In genomic region chr5:115586525-115587146, GRCh38 we compare ENCODE assay signal across 8 cellular contexts. TPM values are rescaled to one million over a fixed set of nuclear protein-coding genes. Genes with fewer than 3 reads are reported as not detected.
DNase-seq lines count a peak whose midpoint lies in the region; ATAC-seq and TF ChIP-seq lines count a peak whose summit lies in the region.

No MANE protein-coding gene starts in this region.

- CTCF ChIA-PET in SK-N-SH (lab: Yijun Ruan, JAX) = interaction anchor here (0.6 to 1.0 kb wide), 7 partner anchors 9 to 290 kb away, joined by 3 to 5 read pairs (median 4); partner anchors contain the start of gene CCDC112

- H3K4me1 ChIP-seq in SK-N-SH (ENCODE audit: control insufficient read depth in 1 of 2, insufficient read depth in 2 of 2, low read depth in 1 of 2, low read length in 1 of 2) (0 out of 4 replicates have a peak, but pooled peaks cover 0 to 7% of the 10 kb centered on the region in 2 experiments), thyroid gland (no peaks in the 10 kb centered on the region)

- H4K20me1 ChIP-seq in SK-N-SH (ENCODE audit: insufficient read depth) = no peaks in the 10 kb centered on the region

- peak; percentile 46 for DNase-seq in EL
- peak; percentile 10 for DNase-seq in HuH-7 (ENCODE audit: low spot score)
- peak; percentile 26 for DNase-seq in SK-N-SH
- DNase-seq in glutamatergic neuron = no peak
- DNase-seq in thyroid gland = no peak
- no peak for DNase-seq in stimulated activated CD4-positive, alpha-beta T cell treated with anti-CD3 and anti-CD28 coated beads, Interleukin-4, amount 100 ng/mL, for 24 hours

- H3K27me3 ChIP-seq in SK-N-SH (ENCODE audit: insufficient read depth) = no peaks in the 10 kb centered on the region
- no peaks in the 10 kb centered on the region for H3K27me3 ChIP-seq in thyroid gland

- POLR2A ChIA-PET in SK-N-SH (lab: Yijun Ruan, JAX) = no interaction called here

- H3K4me1 Mint-ChIP-seq in glutamatergic neuron (ENCODE audit: low read depth, unreplicated experiment) = no peaks in the 10 kb centered on the region

- no peak for TF ChIP-seq EP300 in SK-N-SH (IDR thresholded peaks at IDR 0.05; ENCODE audit: borderline replicate concordance in 1 of 2, low read depth in 1 of 2, low read length in 1 of 2)

- intact Hi-C loops in thyroid gland (cut with DNase I) = loop anchor here (5.0 kb wide), 1 partner anchor 279 kb away; no protein-coding TSS in a partner anchor

- H3K79me2 ChIP-seq in SK-N-SH (ENCODE audit: insufficient read depth) = no peaks in the 10 kb centered on the region; the same call in 1 of the 2 replicates

- no peak overlapping the region for H2AFZ ChIP-seq in SK-N-SH (ENCODE audit: low read depth)

- no peak overlapping the region for H3K27ac Mint-ChIP-seq in glutamatergic neuron (ENCODE audit: unreplicated experiment)

- peak; percentile 76 for TF ChIP-seq CTCF in SK-N-SH (IDR thresholded peaks at IDR 0.05)
- TF ChIP-seq CTCF in glutamatergic neuron (IDR thresholded peaks at IDR 0.05; ENCODE audit: partially characterized antibody, unreplicated experiment) = peak; percentile 77
- peak in 5 of 6 experiments; percentile 38 to 63 (median 50) for TF ChIP-seq CTCF in thyroid gland (IDR thresholded peaks at IDR 0.05)

- TF ChIP-seq RAD21 in SK-N-SH (IDR thresholded peaks at IDR 0.05; ENCODE audit: low read length) = peak; percentile 79

- H3K9me2 ChIP-seq in SK-N-SH = no peaks in the 10 kb centered on the region

- no peak overlapping the region for H3K4me3 Mint-ChIP-seq in glutamatergic neuron (ENCODE audit: unreplicated experiment)

- 43% methylated on average over 6 of the region's 6 CpGs for WGBS in SK-N-SH (ENCODE audit: low lambda C conversion rate)
- 44 to 46% methylated on average over 6 of the region's 6 CpGs for WGBS in thyroid gland, 2 donors

- no peaks in the 10 kb centered on the region for H3K9me3 Mint-ChIP-seq in glutamatergic neuron (ENCODE audit: unreplicated experiment)

- no peak overlapping the region for H3K4me3 ChIP-seq in SK-N-SH (ENCODE audit: low read depth in 2 of 2, low read length in 1 of 2)
- H3K4me3 ChIP-seq in thyroid gland (replicated peaks in 1 of 3) = no peak overlapping the region

- H3F3A ChIP-seq in SK-N-SH (replicated peaks; ENCODE audit: insufficient read depth) = peaks cover 8% of the 10 kb centered on the region

- no peaks in the 10 kb centered on the region for H3K36me3 Mint-ChIP-seq in glutamatergic neuron (ENCODE audit: unreplicated experiment)

- no peaks in the 10 kb centered on the region for H3K27me3 Mint-ChIP-seq in glutamatergic neuron (ENCODE audit: unreplicated experiment)

- ATAC-seq in HG03159 (IDR thresholded peaks at IDR 0.05; ENCODE audit: unreplicated experiment) (no peak), HG02938 (IDR thresholded peaks at IDR 0.05; ENCODE audit: unreplicated experiment) (no peak)

- H3K9me3 ChIP-seq in SK-N-SH = no peaks in the 10 kb centered on the region
- no peaks in the 10 kb centered on the region for H3K9me3 ChIP-seq in thyroid gland

- no peak overlapping the region for H3K9ac ChIP-seq in SK-N-SH

- H3K27ac ChIP-seq in SK-N-SH (ENCODE audit: low read depth in 2 of 2, low read length in 1 of 2) (no peak overlapping the region), thyroid gland (no peak overlapping the region)

- H3K36me3 ChIP-seq in SK-N-SH (replicated peaks in 1 of 2; ENCODE audit: control insufficient read depth in 1 of 2, insufficient read depth in 2 of 2, low read length in 1 of 2) (peaks cover 0 to under 1% of the 10 kb centered on the region in 2 experiments), thyroid gland (no peaks in the 10 kb centered on the region)

- H3K4me2 ChIP-seq in SK-N-SH = no peak overlapping the region

- no peak for TF ChIP-seq POLR2A in thyroid gland (IDR thresholded peaks at IDR 0.05)

TF ChIP-seq in SK-N-SH, 30 proteins besides CTCF, POLR2A, EP300 and RAD21:
- TF ChIP-seq MEF2A (IDR thresholded peaks at IDR 0.05; ENCODE audit: borderline replicate concordance, low read depth) = no peak
- TF ChIP-seq SMC3 (IDR thresholded peaks at IDR 0.05; ENCODE audit: low read depth, low read length) = peak; percentile 60

RNA-seq across cellular contexts. Expression of gene TICAM2, which starts 15.6 kb away (rescaled TPM):
- polyA plus RNA-seq in SK-N-SH (2012; rRNA removed) = not detected in 2 replicates
- 0.01 TPM in 2 replicates for polyA plus RNA-seq in SK-N-SH (2012; cell fraction: cytosol; rRNA removed)
- not detected in 2 replicates for polyA plus RNA-seq in SK-N-SH (2012; cell fraction: nucleus; rRNA removed)
- total RNA-seq in glutamatergic neuron (ENCODE audit: unreplicated experiment) = 0.42 TPM
- total RNA-seq in thyroid gland = 1 to 10 TPM; 1.1 to 2.0 (median 1.5) TPM

RNA-seq across cellular contexts. Expression of gene TMED7, which starts 39.2 kb away (rescaled TPM):
- 32.8 and 41.2 TPM in 2 replicates for polyA plus RNA-seq in SK-N-SH (2012; rRNA removed)
- polyA plus RNA-seq in SK-N-SH (2012; cell fraction: cytosol; rRNA removed) = 45.0 and 49.8 TPM in 2 replicates
- 34.9 and 59.0 TPM in 2 replicates for polyA plus RNA-seq in SK-N-SH (2012; cell fraction: nucleus; rRNA removed)
- total RNA-seq in glutamatergic neuron (ENCODE audit: unreplicated experiment) = 66.8 TPM
- 100 to 1,000 TPM; 137 to 198 (median 168) TPM for total RNA-seq in thyroid gland

RNA-seq across cellular contexts. Expression of gene FEM1C, which starts 42.1 kb away (rescaled TPM):
- polyA plus RNA-seq in SK-N-SH (2012; rRNA removed) = 2.8 and 3.9 TPM in 2 replicates
- 3.6 and 4.3 TPM in 2 replicates for polyA plus RNA-seq in SK-N-SH (2012; cell fraction: cytosol; rRNA removed)
- polyA plus RNA-seq in SK-N-SH (2012; cell fraction: nucleus; rRNA removed) = 2.9 and 6.4 TPM in 2 replicates
- 20.2 TPM for total RNA-seq in glutamatergic neuron (ENCODE audit: unreplicated experiment)
- total RNA-seq in thyroid gland = 10 to 100 TPM; 10.5 to 19.2 (median 14.2) TPM

Comparison
In these comparisons a context has a peak if more than half of its experiments do, and no peak if none do; other contexts are left out.
1. DNase-seq: peak in EL (single experiment), HuH-7 (single experiment) and SK-N-SH (single experiment); none in glutamatergic neuron (single experiment), thyroid gland (0 of 2) and stimulated activated CD4-positive, alpha-beta T cell treated with anti-CD3 and anti-CD28 coated beads, Interleukin-4, amount 100 ng/mL, for 24 hours (single experiment).
2. Peak in every context shown above with its lines, with median percentiles within 50 percentile points of each other: CTCF ChIP-seq.